ENCODE assay signal across 1 cellular context in genomic region chr12:57112492-57113294, GRCh38.
TF ChIP-seq lines count a peak whose summit lies in the region.

No MANE protein-coding gene starts in this region.

TF ChIP-seq in K562, 482 proteins besides CTCF, POLR2A, EP300 and RAD21:
- TF ChIP-seq HNRNPL (IDR thresholded peaks at IDR 0.05; ENCODE audit: low read depth, low read length) (no peak), MED1 (CRISPR knock-in tag; IDR thresholded peaks at IDR 0.05; ENCODE audit: borderline replicate concordance) (no peak), JUN (IDR thresholded peaks at IDR 0.05; ENCODE audit: borderline replicate concordance, low read depth, low read length) (no peak), JUN (CRISPR knock-in tag; IDR thresholded peaks at IDR 0.05; ENCODE audit: borderline replicate concordance) (0 out of 2 replicates have a peak, but pooled peaks have one; percentile 7), ZNF511 (CRISPR knock-in tag; IDR thresholded peaks at IDR 0.05) (0 out of 2 replicates have a peak, but pooled peaks have one; percentile 1), MXI1 (IDR thresholded peaks at IDR 0.05; ENCODE audit: low read depth, low read length) (0 out of 2 replicates have a peak, but pooled peaks have one; percentile 42), EHMT2 (IDR thresholded peaks at IDR 0.05) (no peak), ZNF133 (CRISPR knock-in tag; IDR thresholded peaks at IDR 0.05) (0 out of 2 replicates have a peak, but pooled peaks have one; percentile 12), SRF (CRISPR knock-in tag; IDR thresholded peaks at IDR 0.05) (0 out of 4 replicates have a peak, but pooled peaks of 1 of the 2 experiments have one; percentile 1), KLF13 (tag; IDR thresholded peaks at IDR 0.05; ENCODE audit: borderline replicate concordance, low read depth) (peak; percentile 47; the same call in 1 of the 2 replicates), HMGXB4 (CRISPR knock-in tag; IDR thresholded peaks at IDR 0.05) (0 out of 2 replicates have a peak, but pooled peaks have one; percentile 5), RREB1 (CRISPR knock-in tag; IDR thresholded peaks at IDR 0.05) (0 out of 2 replicates have a peak, but pooled peaks have one; percentile 32), TCF15 (CRISPR knock-in tag; IDR thresholded peaks at IDR 0.05) (peak; percentile 13; the same call in 1 of the 2 replicates), ZSCAN32 (CRISPR knock-in tag; IDR thresholded peaks at IDR 0.05) (0 out of 2 replicates have a peak, but pooled peaks have one; percentile 29)
